Comparison of ENCODE assay signal across 20 cellular contexts in the genomic region with DNA sequence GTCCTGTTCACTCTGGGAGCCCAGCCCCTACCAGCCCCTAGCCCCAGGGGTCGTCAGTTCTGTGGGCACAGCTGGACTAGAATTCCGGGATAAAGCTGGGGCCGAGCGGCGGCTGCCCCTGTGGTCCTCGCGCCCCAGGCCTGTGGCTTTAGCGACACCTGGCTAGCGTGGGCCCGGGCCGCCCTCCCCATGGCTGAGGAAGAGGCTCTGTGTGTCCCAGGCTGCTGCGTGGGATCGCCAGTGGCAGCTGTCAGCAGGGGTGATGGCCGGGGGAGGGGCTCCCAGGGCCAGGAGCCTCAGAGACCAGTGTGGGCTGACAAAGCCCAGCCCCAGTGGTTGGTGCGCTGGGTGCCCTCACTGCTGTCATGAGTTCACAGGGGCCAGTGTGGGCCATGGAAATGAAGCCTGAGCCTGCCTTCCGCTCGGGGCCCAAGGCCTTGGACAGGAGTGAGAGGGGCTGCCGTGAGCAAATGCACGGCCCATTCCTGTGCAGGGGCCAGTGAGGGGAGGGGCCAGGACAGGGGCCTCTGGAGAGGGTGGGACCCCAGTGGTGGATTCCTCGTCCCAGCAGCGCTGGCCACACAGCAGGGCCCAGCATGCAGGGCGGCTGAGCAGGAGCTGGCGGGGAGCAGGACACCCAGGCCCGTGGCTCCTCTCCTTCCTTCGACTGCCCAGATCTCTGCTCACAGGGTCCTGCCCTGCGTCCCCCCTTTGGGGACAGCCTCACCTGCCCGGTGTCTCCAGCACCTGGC. TPM values are rescaled to one million over a fixed set of nuclear protein-coding genes. Genes with fewer than 3 reads are reported as not detected.
DNase-seq lines count a peak whose midpoint lies in the region; ATAC-seq and TF ChIP-seq lines count a peak whose summit lies in the region.
"Had no signal": no experiment of that assay in that cellular context is flagged by ENCODE, and none has a peak within 500 bp of the region (broad histone marks: within the 10 kb centered on the region; RNA-seq: fewer than 3 reads in every experiment).

No MANE protein-coding gene starts in this region.

- in situ Hi-C loops in brain microvascular endothelial cell (cut with HindIII; ENCODE audit: low pct_ligation_motif_present, low sequenced_read_pairs), result no loop called here

- H3K4me3 ChIP-seq in left ventricle myocardium inferior (no peak overlapping the region), brain microvascular endothelial cell (ENCODE audit: low read depth, low read length) (no peak overlapping the region)
- H3K4me3 ChIP-seq: ascending aorta, SJSA1, uterus had no signal

- DNase-seq in left ventricle myocardium inferior (no peak), Right ventricle myocardium superior (no peak), UCSD-AML1 (lab: John Stamatoyannopoulos, UW; ENCODE audit: unreplicated experiment) (peak; percentile 34), left kidney (ENCODE audit: low read depth, low spot score) (peak; percentile 33), brain microvascular endothelial cell (no peak)
- DNase-seq in activated naive CD4-positive, alpha-beta T cell treated with anti-CD3 and anti-CD28 coated beads, Interleukin-2, amount 50 U/mL, for 16 hours, result no peak
- DNase-seq: activated CD4-positive, CD25-positive, alpha-beta regulatory T cell; activated CD8-positive, alpha-beta T cell treated with anti-CD3 and anti-CD28 coated beads for 36 hours; activated naive CD4-positive, alpha-beta T cell treated with anti-CD3 and anti-CD28 coated beads, Interleukin-2, amount 10 ng/mL, durations not matched to agents 7 days and 5 days; activated T-cell treated with anti-CD3 and anti-CD28 coated beads, Interleukin-2, amount 50 U/mL, for 1 hour; DMS153; GDM1; NCI-H1694; NCI-H774; uterus had no signal

- H3K27ac ChIP-seq in left ventricle myocardium inferior (replicated peaks), result peak overlapping the region; percentile 38
- no peak overlapping the region for H3K27ac ChIP-seq in brain microvascular endothelial cell
- H3K27ac ChIP-seq: ascending aorta, KMS-11, SJSA1, uterus had no signal

- no peaks in the 10 kb centered on the region for H3K9me3 Mint-ChIP-seq in stimulated activated memory B cell treated with anti-CD40 and anti-IgM and Interleukin-4, amounts not matched to agents 10 μg/mL and 1 μg/mL and 100 μg/mL, for 72 hours
- H3K9me3 Mint-ChIP-seq: activated CD8-positive, alpha-beta T cell treated with anti-CD3 and anti-CD28 coated beads for 36 hours; activated naive CD4-positive, alpha-beta T cell treated with anti-CD3 and anti-CD28 coated beads, Interleukin-2, amount 10 ng/mL, durations not matched to agents 7 days and 5 days had no signal

- H3K36me3 ChIP-seq in left ventricle myocardium inferior (no peaks in the 10 kb centered on the region), brain microvascular endothelial cell (replicated peaks) (no peaks in the 10 kb centered on the region)
- H3K36me3 ChIP-seq: ascending aorta, SJSA1, uterus had no signal

- peaks cover 97% of the 10 kb centered on the region for H3K4me1 Mint-ChIP-seq in stimulated activated memory B cell treated with anti-CD40 and anti-IgM and Interleukin-4, amounts not matched to agents 10 μg/mL and 1 μg/mL and 100 μg/mL, for 72 hours

- no peaks in the 10 kb centered on the region for H3K27me3 Mint-ChIP-seq in stimulated activated memory B cell treated with anti-CD40 and anti-IgM and Interleukin-4, amounts not matched to agents 10 μg/mL and 1 μg/mL and 100 μg/mL, for 72 hours
- H3K27me3 Mint-ChIP-seq: activated CD8-positive, alpha-beta T cell treated with anti-CD3 and anti-CD28 coated beads for 36 hours; activated naive CD4-positive, alpha-beta T cell treated with anti-CD3 and anti-CD28 coated beads, Interleukin-2, amount 10 ng/mL, durations not matched to agents 7 days and 5 days had no signal

- H3K4me3 Mint-ChIP-seq in stimulated activated memory B cell treated with anti-CD40 and anti-IgM and Interleukin-4, amounts not matched to agents 10 μg/mL and 1 μg/mL and 100 μg/mL, for 72 hours, result no peak overlapping the region
- H3K4me3 Mint-ChIP-seq: activated CD8-positive, alpha-beta T cell treated with anti-CD3 and anti-CD28 coated beads for 36 hours; activated naive CD4-positive, alpha-beta T cell treated with anti-CD3 and anti-CD28 coated beads, Interleukin-2, amount 10 ng/mL, durations not matched to agents 7 days and 5 days had no signal

- H3K27ac Mint-ChIP-seq in stimulated activated memory B cell treated with anti-CD40 and anti-IgM and Interleukin-4, amounts not matched to agents 10 μg/mL and 1 μg/mL and 100 μg/mL, for 72 hours, result peak overlapping the region; percentile 69
- H3K27ac Mint-ChIP-seq: activated naive CD4-positive, alpha-beta T cell treated with anti-CD3 and anti-CD28 coated beads, Interleukin-2, amount 10 ng/mL, durations not matched to agents 7 days and 5 days had no signal

- no peak for ATAC-seq in Right ventricle myocardium superior (ENCODE audit: poor library complexity)
- ATAC-seq in stimulated activated memory B cell treated with anti-CD40 and anti-IgM and Interleukin-4, amounts not matched to agents 10 μg/mL and 1 μg/mL and 100 μg/mL, for 72 hours, result no peak
- ATAC-seq in activated CD4-positive, CD25-positive, alpha-beta regulatory T cell treated with anti-CD3 and anti-CD28 coated beads, Interleukin-2, amount 50 U/mL, for 24 hours, result no peak
- ATAC-seq: activated CD8-positive, alpha-beta T cell treated with anti-CD3 and anti-CD28 coated beads for 36 hours had no signal

- H3K4me1 ChIP-seq in left ventricle myocardium inferior, result peaks cover 99% of the 10 kb centered on the region
- H3K4me1 ChIP-seq: SJSA1 had no signal

- no peaks in the 10 kb centered on the region for H3K9me3 ChIP-seq in left ventricle myocardium inferior (replicated peaks)
- H3K9me3 ChIP-seq: ascending aorta, SJSA1, uterus had no signal

- TF ChIP-seq CTCF in left ventricle myocardium inferior (IDR thresholded peaks at IDR 0.05; ENCODE audit: borderline replicate concordance), result no peak
- no peak for TF ChIP-seq CTCF in brain microvascular endothelial cell (IDR thresholded peaks at IDR 0.05; ENCODE audit: low read depth, low read length, missing control alignments)

- no peaks in the 10 kb centered on the region for H3K27me3 ChIP-seq in left ventricle myocardium inferior (ENCODE audit: low read depth)
- H3K27me3 ChIP-seq in brain microvascular endothelial cell (replicated peaks), result no peaks in the 10 kb centered on the region
- H3K27me3 ChIP-seq: ascending aorta, SJSA1, uterus had no signal

- no peaks in the 10 kb centered on the region for H3K36me3 Mint-ChIP-seq in stimulated activated memory B cell treated with anti-CD40 and anti-IgM and Interleukin-4, amounts not matched to agents 10 μg/mL and 1 μg/mL and 100 μg/mL, for 72 hours
- H3K36me3 Mint-ChIP-seq: activated naive CD4-positive, alpha-beta T cell treated with anti-CD3 and anti-CD28 coated beads, Interleukin-2, amount 10 ng/mL, durations not matched to agents 7 days and 5 days had no signal

- intact Hi-C loops in left ventricle myocardium inferior (cut with micrococcal nuclease), result no loop called here
- intact Hi-C loops in Right ventricle myocardium superior (cut with DNase I), result no loop called here

RNA-seq across cellular contexts. Expression of a gene that starts 11.4 kb away (rescaled TPM):
- total RNA-seq in left ventricle myocardium inferior, result 66.0 TPM
- 58.6 TPM for total RNA-seq in Right ventricle myocardium superior

Comparison
In these comparisons a context has a peak if more than half of its experiments do, and no peak if none do; other contexts are left out.
1. DNase-seq: peak in UCSD-AML1 (single experiment) and left kidney (single experiment); none in left ventricle myocardium inferior (single experiment), Right ventricle myocardium superior (single experiment), activated naive CD4-positive, alpha-beta T cell treated with anti-CD3 and anti-CD28 coated beads, Interleukin-2, amount 50 U/mL, for 16 hours (single experiment) and brain microvascular endothelial cell (single experiment).